In genomic region chr2:190318931-190319556, GRCh38 we compare ENCODE assay signal across 8 cellular contexts. TPM values are rescaled to one million over a fixed set of nuclear protein-coding genes. Genes with fewer than 3 reads are reported as not detected.
A peak's percentile ranks its signal among the peaks of the same experiment; 100 is the strongest.
DNase-seq lines count a peak whose midpoint lies in the region; ATAC-seq and TF ChIP-seq lines count a peak whose summit lies in the region.

No MANE protein-coding gene starts in this region.

- peak; percentile 33 for DNase-seq in ELR (ENCODE audit: low read depth)
- peak; percentile 12 for DNase-seq in HT1080 (ENCODE audit: low read depth)
- peak; percentile 40 for DNase-seq in activated CD8-positive, alpha-beta T cell treated with anti-CD3 and anti-CD28 coated beads, Interleukin-2, amount 10 ng/mL, durations not matched to agents 7 days and 5 days
- DNase-seq in osteocyte (ENCODE audit: extremely low spot score, unreplicated experiment) = no peak
- no peak for DNase-seq in NCI-H446 (lab: John Stamatoyannopoulos, UW)
- DNase-seq in posterior vena cava (ENCODE audit: low spot score) = no peak

- H3K4me3 Mint-ChIP-seq in activated CD8-positive, alpha-beta T cell treated with anti-CD3 and anti-CD28 coated beads, Interleukin-2, amount 10 ng/mL, durations not matched to agents 7 days and 5 days = peak overlapping the region; percentile 91
- peak overlapping the region; percentile 94 for H3K4me3 Mint-ChIP-seq in osteocyte (ENCODE audit: unreplicated experiment)

- TF ChIP-seq EP300 in gastroesophageal sphincter (IDR thresholded peaks at IDR 0.05) = no peak

- H3K27me3 Mint-ChIP-seq in activated CD8-positive, alpha-beta T cell treated with anti-CD3 and anti-CD28 coated beads, Interleukin-2, amount 10 ng/mL, durations not matched to agents 7 days and 5 days (ENCODE audit: low read depth) = peaks cover 2% of the 10 kb centered on the region
- peaks cover 2% of the 10 kb centered on the region for H3K27me3 Mint-ChIP-seq in osteocyte (ENCODE audit: unreplicated experiment)

- TF ChIP-seq POLR2A in gastroesophageal sphincter (IDR thresholded peaks at IDR 0.05) = no peak

- H3K4me1 ChIP-seq in gastroesophageal sphincter = peaks cover 0 to 55% (median 7%) of the 10 kb centered on the region in 3 donors

- peak overlapping the region; percentile 93 for H3K27ac Mint-ChIP-seq in activated CD8-positive, alpha-beta T cell treated with anti-CD3 and anti-CD28 coated beads, Interleukin-2, amount 10 ng/mL, durations not matched to agents 7 days and 5 days
- H3K27ac Mint-ChIP-seq in osteocyte (ENCODE audit: unreplicated experiment) = peak overlapping the region; percentile 96

- no peaks in the 10 kb centered on the region for H3K9me3 ChIP-seq in gastroesophageal sphincter

- no peaks in the 10 kb centered on the region for H3K27me3 ChIP-seq in gastroesophageal sphincter

- ATAC-seq in GM21423 (IDR thresholded peaks at IDR 0.05; ENCODE audit: unreplicated experiment) (peak; percentile 33), gastroesophageal sphincter (peak; percentile 4)
- peak; percentile 43 for ATAC-seq in activated CD8-positive, alpha-beta T cell treated with anti-CD3 and anti-CD28 coated beads, Interleukin-2, amount 10 ng/mL, durations not matched to agents 7 days and 5 days

- 0 to 2% methylated on average over 6 to 7 of the region's 13 CpGs for WGBS in gastroesophageal sphincter (ENCODE audit: low coverage in 1 of 2), 2 donors

- no peaks in the 10 kb centered on the region for H3K36me3 ChIP-seq in gastroesophageal sphincter

- POLR2A ChIA-PET in activated CD8-positive, alpha-beta T cell treated with anti-CD3 and anti-CD28 coated beads, Interleukin-2, amount 10 ng/mL, durations not matched to agents 7 days and 5 days (lab: Charles Lee) = interaction anchor here (0.6 to 1.7 kb wide), 5 partner anchors 41 to 532 kb away, joined by 3 to 4 read pairs (median 3); partner anchors contain the start of gene MFSD6

- peak overlapping the region; percentile 62 to 92 (median 92) for H3K27ac ChIP-seq in gastroesophageal sphincter

- H3K4me1 Mint-ChIP-seq in activated CD8-positive, alpha-beta T cell treated with anti-CD3 and anti-CD28 coated beads, Interleukin-2, amount 10 ng/mL, durations not matched to agents 7 days and 5 days (ENCODE audit: low read depth) = peaks cover 39% of the 10 kb centered on the region
- H3K4me1 Mint-ChIP-seq in osteocyte (ENCODE audit: unreplicated experiment) = peaks cover 38% of the 10 kb centered on the region

- peaks cover 5% of the 10 kb centered on the region for H3K36me3 Mint-ChIP-seq in activated CD8-positive, alpha-beta T cell treated with anti-CD3 and anti-CD28 coated beads, Interleukin-2, amount 10 ng/mL, durations not matched to agents 7 days and 5 days (ENCODE audit: low read depth)
- peaks cover 4% of the 10 kb centered on the region for H3K36me3 Mint-ChIP-seq in osteocyte (ENCODE audit: unreplicated experiment)

- H3K4me3 ChIP-seq in gastroesophageal sphincter = peak overlapping the region; percentile 64 to 74

- intact Hi-C loops in posterior vena cava (cut with DNase I) = no loop called here

- CTCF ChIA-PET in activated CD8-positive, alpha-beta T cell treated with anti-CD3 and anti-CD28 coated beads, Interleukin-2, amount 10 ng/mL, durations not matched to agents 7 days and 5 days (lab: Charles Lee) = interaction anchor here (0.6 to 3.5 kb wide), 17 partner anchors 10 to 556 kb away, joined by 3 to 29 read pairs (median 3); partner anchors contain the start of genes INPP1 and OSGEPL1

- no peak for TF ChIP-seq CTCF in gastroesophageal sphincter (IDR thresholded peaks at IDR 0.05)
- TF ChIP-seq CTCF in osteocyte (IDR thresholded peaks at IDR 0.05) = no peak

- H3K9me3 Mint-ChIP-seq in activated CD8-positive, alpha-beta T cell treated with anti-CD3 and anti-CD28 coated beads, Interleukin-2, amount 10 ng/mL, durations not matched to agents 7 days and 5 days (ENCODE audit: insufficient read depth) = no peaks in the 10 kb centered on the region
- no peaks in the 10 kb centered on the region for H3K9me3 Mint-ChIP-seq in osteocyte (ENCODE audit: unreplicated experiment)

RNA-seq across cellular contexts. Expression of gene HIBCH, which starts 0.6 kb away (rescaled TPM):
- 11.0 and 13.0 TPM in 2 replicates for total RNA-seq in HT1080 (2014; rRNA removed; shearing (Covaris generic))
- polyA plus RNA-seq in HT1080 (2015; cell fraction: cytosol; rRNA removed) = 11.3 and 13.2 TPM in 2 replicates
- 14.6 and 17.5 TPM in 2 replicates for polyA plus RNA-seq in HT1080 (2015; cell fraction: nucleus; rRNA removed)
- 10 to 100 TPM; 13.5 to 13.7 TPM for total RNA-seq in activated CD8-positive, alpha-beta T cell treated with anti-CD3 and anti-CD28 coated beads, Interleukin-2, amount 10 ng/mL, durations not matched to agents 7 days and 5 days
- total RNA-seq in gastroesophageal sphincter (10 to 100 TPM; 16.5 to 20.1 (median 18.3) TPM), osteocyte (26.8 and 28.4 TPM in 2 replicates), posterior vena cava (10 to 100 TPM; 20.1 to 28.5 TPM)

RNA-seq across cellular contexts. Expression of gene INPP1, which starts 24.3 kb away (rescaled TPM):
- 4.5 and 5.4 TPM in 2 replicates for total RNA-seq in HT1080 (2014; rRNA removed; shearing (Covaris generic))
- 13.5 and 15.0 TPM in 2 replicates for polyA plus RNA-seq in HT1080 (2015; cell fraction: cytosol; rRNA removed)
- 15.3 and 17.4 TPM in 2 replicates for polyA plus RNA-seq in HT1080 (2015; cell fraction: nucleus; rRNA removed)
- 1 to 10 TPM; 5.6 to 6.9 TPM for total RNA-seq in activated CD8-positive, alpha-beta T cell treated with anti-CD3 and anti-CD28 coated beads, Interleukin-2, amount 10 ng/mL, durations not matched to agents 7 days and 5 days
- total RNA-seq in gastroesophageal sphincter = 10 to 100 TPM; 18.3 to 27.7 (median 22.9) TPM
- 17.3 and 18.2 TPM in 2 replicates for total RNA-seq in osteocyte
- total RNA-seq in posterior vena cava = 10 to 100 TPM; 20.1 to 23.4 TPM

Comparison
In these comparisons a context has a peak if more than half of its experiments do, and no peak if none do; other contexts are left out.
1. DNase-seq: peak in ELR (single experiment), HT1080 (single experiment) and activated CD8-positive, alpha-beta T cell treated with anti-CD3 and anti-CD28 coated beads, Interleukin-2, amount 10 ng/mL, durations not matched to agents 7 days and 5 days (single experiment); none in osteocyte (single experiment), NCI-H446 (0 of 2) and posterior vena cava (single experiment).
2. Peak in every context shown above with its lines, with median percentiles within 50 percentile points of each other: ATAC-seq.